Comparison of ENCODE assay signal across 9 cellular contexts in the genomic region with DNA sequence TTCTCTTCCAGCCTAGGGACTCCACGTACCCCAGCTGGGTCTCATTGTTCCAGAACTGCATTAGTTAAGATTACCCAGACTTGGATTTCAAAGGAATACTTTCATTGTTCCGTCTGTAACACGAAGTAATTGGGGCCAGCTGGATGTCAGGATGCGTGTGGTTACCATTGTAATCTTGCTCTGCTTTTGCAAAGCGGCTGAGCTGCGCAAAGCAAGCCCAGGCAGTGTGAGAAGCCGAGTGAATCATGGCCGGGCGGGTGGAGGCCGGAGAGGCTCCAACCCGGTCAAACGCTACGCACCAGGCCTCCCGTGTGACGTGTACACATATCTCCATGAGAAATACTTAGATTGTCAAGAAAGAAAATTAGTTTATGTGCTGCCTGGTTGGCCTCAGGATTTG. TPM values are rescaled to one million over a fixed set of nuclear protein-coding genes. Genes with fewer than 3 reads are reported as not detected.
DNase-seq lines count a peak whose midpoint lies in the region; ATAC-seq, FAIRE-seq and TF ChIP-seq lines count a peak whose summit lies in the region.
"Had no signal": no experiment of that assay in that cellular context is flagged by ENCODE, and none has a peak within 500 bp of the region (broad histone marks: within the 10 kb centered on the region; RNA-seq: fewer than 3 reads in every experiment).

No MANE protein-coding gene starts in this region.

- H3K9ac ChIP-seq in kidney (ENCODE audit: low read length in 2 of 2): no peak overlapping the region
- H3K9ac ChIP-seq in stomach smooth muscle (ENCODE audit: low read length in 2 of 2): no peak overlapping the region

- H3K9me3 ChIP-seq in kidney (ENCODE audit: control insufficient read depth in 1 of 2, low read length in 2 of 2) (no peaks in the 10 kb centered on the region), stomach smooth muscle (ENCODE audit: control insufficient read depth in 2 of 2, low read length in 2 of 2) (no peaks in the 10 kb centered on the region)

- FAIRE-seq in kidney (lab: Jason Lieb, UNC): no peak

- no peak overlapping the region for H3K4me3 ChIP-seq in HFF-Myc (replicated peaks; ENCODE audit: low read depth, low read length)
- peak overlapping the region in 14 of 59 donors; percentile 1 to 35 (median 12) for H3K4me3 ChIP-seq in dorsolateral prefrontal cortex
- H3K4me3 ChIP-seq in kidney (ENCODE audit: low read length in 2 of 2): no peak overlapping the region
- no peak overlapping the region for H3K4me3 ChIP-seq in stomach smooth muscle (ENCODE audit: low read length in 2 of 2)

- peak overlapping the region in 49 of 59 donors; percentile 7 to 81 (median 56) for H3K27ac ChIP-seq in dorsolateral prefrontal cortex
- H3K27ac ChIP-seq in kidney (ENCODE audit: low read depth in 2 of 2, low read length in 2 of 2): peak overlapping the region in 1 of 2 donors; percentile 40
- H3K27ac ChIP-seq in stomach smooth muscle (ENCODE audit: low read length): peak overlapping the region; percentile 18

- H3K36me3 ChIP-seq in kidney (ENCODE audit: control insufficient read depth in 1 of 2, insufficient read depth in 2 of 2, low read length in 2 of 2) (no peaks in the 10 kb centered on the region), stomach smooth muscle (ENCODE audit: control insufficient read depth in 2 of 2, insufficient read depth in 2 of 2, low read length in 2 of 2) (no peaks in the 10 kb centered on the region)

- H3K4me1 ChIP-seq in kidney (ENCODE audit: control insufficient read depth in 1 of 2, insufficient read depth in 1 of 2, low read depth in 1 of 2, low read length in 2 of 2) (peaks cover 2 to 3% of the 10 kb centered on the region in 2 donors), stomach smooth muscle (ENCODE audit: control insufficient read depth, insufficient read depth, low read length) (peaks cover under 1% of the 10 kb centered on the region)

- TF ChIP-seq CTCF in HFF-Myc (IDR thresholded peaks at IDR 0.05; ENCODE audit: low read depth, low read length, missing control alignments): no peak
- TF ChIP-seq CTCF in dorsolateral prefrontal cortex (IDR thresholded peaks at IDR 0.05 in 54 of 56, conservative IDR thresholded peaks at IDR 0.05 in 2 of 56; ENCODE audit: low read depth in 1 of 56, partially characterized antibody in 56 of 56): no peak
- no peak for TF ChIP-seq CTCF in kidney (IDR thresholded peaks at IDR 0.05; ENCODE audit: borderline replicate concordance, extremely low read depth, insufficient read depth)

- DNase-seq in HFF-Myc (ENCODE audit: extremely low read depth, low read depth) (peak; percentile 94), dorsolateral prefrontal cortex (peak in 5 of 10 donors; percentile 20 to 46 (median 41)), kidney (peak; percentile 87), RKO (ENCODE audit: low spot score) (no peak), GDM1 (lab: John Stamatoyannopoulos, UW) (no peak)
- no peak for DNase-seq in activated CD4-positive, CD25-positive, alpha-beta regulatory T cell (lab: John Stamatoyannopoulos, UW)

- intact Hi-C loops in dorsolateral prefrontal cortex (cut with DNase I): no loop called here
- intact Hi-C loops in kidney (cut with DNase I): no loop called here

- no peak for ATAC-seq in HG02642 (IDR thresholded peaks at IDR 0.05; ENCODE audit: poor library complexity, unreplicated experiment)
- ATAC-seq: stimulated activated memory B cell treated with anti-CD40 and anti-IgM and Interleukin-4, amounts not matched to agents 10 μg/mL and 1 μg/mL and 100 μg/mL, for 72 hours had no signal

- H3K27me3 ChIP-seq in dorsolateral prefrontal cortex (no peaks in the 10 kb centered on the region), stomach smooth muscle (ENCODE audit: control insufficient read depth in 1 of 2, insufficient read depth in 2 of 2, low read length in 2 of 2) (no peaks in the 10 kb centered on the region)

RNA-seq across cellular contexts. Expression of a gene that starts 21.0 kb away (rescaled TPM):
- total RNA-seq in dorsolateral prefrontal cortex: 1 to 10 TPM in 116 of 120 experiments, under 1 TPM in 4; 0.31 to 7.5 (median 3.1) TPM
- 4.0 TPM for total RNA-seq in kidney
- 2.1 TPM for polyA plus RNA-seq in kidney (ENCODE audit: insufficient read depth, low read depth, low replicate concordance)

Comparison
In these comparisons a context has a peak if more than half of its experiments do, and no peak if none do; other contexts are left out.
1. DNase-seq: peak in HFF-Myc (single experiment) and kidney (single experiment); none in RKO (single experiment), activated CD4-positive, CD25-positive, alpha-beta regulatory T cell (0 of 4) and GDM1 (single experiment).